Comparison of ENCODE assay signal across 11 cellular contexts in the genomic region with DNA sequence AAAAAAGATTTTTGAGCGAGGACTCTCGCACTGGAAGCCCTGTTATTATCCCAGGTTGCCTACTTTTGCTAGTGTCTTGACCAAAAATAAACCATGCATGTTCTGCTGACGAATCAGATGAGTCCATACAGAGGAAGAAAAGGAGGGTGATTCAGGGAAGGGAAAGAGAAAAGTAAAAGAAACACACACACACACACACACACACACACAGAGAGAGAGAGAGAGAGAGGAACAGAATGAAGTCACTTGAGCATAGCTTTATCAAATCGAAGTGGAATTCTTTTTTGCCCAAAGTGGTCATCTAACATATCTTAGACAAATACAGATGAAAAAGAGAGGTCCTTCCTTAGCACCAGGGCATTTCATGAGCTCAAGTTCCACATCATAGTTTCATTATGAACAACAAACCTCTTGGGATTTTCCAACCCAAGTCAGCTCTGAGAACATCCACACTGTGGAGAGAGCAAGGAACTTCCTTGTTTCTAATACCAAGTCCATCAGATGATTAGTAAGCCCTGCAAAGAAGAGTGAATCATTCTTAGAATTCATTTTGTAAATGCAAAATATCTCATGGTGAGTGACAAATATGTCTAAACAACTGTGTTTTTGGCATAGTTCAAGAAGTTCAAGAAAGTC. TPM values are rescaled to one million over a fixed set of nuclear protein-coding genes. Genes with fewer than 3 reads are reported as not detected.
DNase-seq lines count a peak whose midpoint lies in the region; ATAC-seq and TF ChIP-seq lines count a peak whose summit lies in the region.
"Had no signal": no experiment of that assay in that cellular context is flagged by ENCODE, and none has a peak within 500 bp of the region (broad histone marks: within the 10 kb centered on the region; RNA-seq: fewer than 3 reads in every experiment).

No MANE protein-coding gene starts in this region.

- in situ Hi-C loops in gastrocnemius medialis (cut with MboI; ENCODE audit: low sequenced_read_pairs in 4 of 4), result no loop called here
- in situ Hi-C loops in KBM-7 (cut with MboI; ENCODE audit: low pct_unique_long_range_greater_than_20kb, low sequenced_read_pairs), result no loop called here

- H3K4me3 Mint-ChIP-seq in dendritic cell treated with granulocyte-macrophage colony-stimulating factor and Interleukin-4, amounts not matched to agents 40 ng/mL and 50 ng/mL, for 4 days, result peak overlapping the region; percentile 2

- no peaks in the 10 kb centered on the region for H3K9me3 ChIP-seq in gastrocnemius medialis
- H3K9me3 ChIP-seq: heart right ventricle had no signal

- no peak overlapping the region for H3K4me3 ChIP-seq in gastrocnemius medialis
- H3K4me3 ChIP-seq: heart right ventricle had no signal

- H3K4me1 Mint-ChIP-seq in dendritic cell treated with granulocyte-macrophage colony-stimulating factor and Interleukin-4, amounts not matched to agents 40 ng/mL and 50 ng/mL, for 4 days (ENCODE audit: low read depth), result peaks cover 53% of the 10 kb centered on the region

- H3K27ac Mint-ChIP-seq in dendritic cell treated with granulocyte-macrophage colony-stimulating factor and Interleukin-4, amounts not matched to agents 40 ng/mL and 50 ng/mL, for 4 days, result peak overlapping the region; percentile 95

- DNase-seq in AG08395 (ENCODE audit: low spot score) (peak; percentile 79), NCI-H2196 treated with DMSO at 0.1 percent for 48 hours (lab: John Stamatoyannopoulos, UW; ENCODE audit: unreplicated experiment) (no peak), gastrocnemius medialis (no peak), KBM-7 (no peak)
- DNase-seq in activated CD4-positive, alpha-beta T cell treated with anti-CD3 and anti-CD28 coated beads for 4 hours, result no peak
- DNase-seq: heart right ventricle; stimulated activated CD4-positive, alpha-beta T cell treated with anti-CD3 and anti-CD28 coated beads, Interleukin-4, amount 100 ng/mL, for 4 hours had no signal

- no peaks in the 10 kb centered on the region for H3K36me3 ChIP-seq in gastrocnemius medialis
- H3K36me3 ChIP-seq: heart right ventricle had no signal

- no peak overlapping the region for H3K27ac ChIP-seq in gastrocnemius medialis
- H3K27ac ChIP-seq: KMS-11 had no signal

- no peak for TF ChIP-seq POLR2A in gastrocnemius medialis (IDR thresholded peaks at IDR 0.05)

- H3K4me1 ChIP-seq in gastrocnemius medialis, result no peaks in the 10 kb centered on the region

- no peaks in the 10 kb centered on the region for H3K9me3 Mint-ChIP-seq in dendritic cell treated with granulocyte-macrophage colony-stimulating factor and Interleukin-4, amounts not matched to agents 40 ng/mL and 50 ng/mL, for 4 days

- peaks cover 5% of the 10 kb centered on the region for H3K27me3 Mint-ChIP-seq in dendritic cell treated with granulocyte-macrophage colony-stimulating factor and Interleukin-4, amounts not matched to agents 40 ng/mL and 50 ng/mL, for 4 days

- TF ChIP-seq CTCF in gastrocnemius medialis (IDR thresholded peaks at IDR 0.05 in 4 of 5, conservative IDR thresholded peaks at IDR 0.05 in 1 of 5), result no peak

- intact Hi-C loops in dendritic cell treated with granulocyte-macrophage colony-stimulating factor and Interleukin-4, amounts not matched to agents 40 ng/mL and 50 ng/mL, for 4 days (cut with micrococcal nuclease), result loop anchor here (1.0 to 5.0 kb wide), 2 partner anchors 40 to 124 kb away; no protein-coding TSS in a partner anchor
- intact Hi-C loops in gastrocnemius medialis (cut with DNase I; ENCODE audit: low total_unique reads), result no loop called here

- H3K36me3 Mint-ChIP-seq in dendritic cell treated with granulocyte-macrophage colony-stimulating factor and Interleukin-4, amounts not matched to agents 40 ng/mL and 50 ng/mL, for 4 days (ENCODE audit: low read depth), result no peaks in the 10 kb centered on the region

- H3K27me3 ChIP-seq in gastrocnemius medialis, result no peaks in the 10 kb centered on the region
- H3K27me3 ChIP-seq: heart right ventricle had no signal

- ATAC-seq in GM18909 (IDR thresholded peaks at IDR 0.05; ENCODE audit: poor library complexity, unreplicated experiment) (peak; percentile 72), HG03064 (IDR thresholded peaks at IDR 0.05; ENCODE audit: low read depth, unreplicated experiment) (peak; percentile 61), gastrocnemius medialis (no peak)
- ATAC-seq: heart right ventricle had no signal

RNA-seq across cellular contexts. Expression of a gene that starts 7.7 kb away (rescaled TPM):
- total RNA-seq in gastrocnemius medialis, result not detected

RNA-seq across cellular contexts. Expression of a gene that starts 39.1 kb away (rescaled TPM):
- total RNA-seq in gastrocnemius medialis, result 100 to 1,000 TPM in 1 of 4 donors, 10 to 100 TPM in 3; 10.4 to 201 (median 80.5) TPM
- total RNA-seq: heart right ventricle had no signal

Comparison
In these comparisons a context has a peak if more than half of its experiments do, and no peak if none do; other contexts are left out.
1. ATAC-seq: peak in GM18909 (single experiment) and HG03064 (single experiment); none in gastrocnemius medialis (0 of 2).